1 cellular context compared by ENCODE assay signal in genomic region chr12:53695148-53696138, GRCh38.
TF ChIP-seq lines count a peak whose summit lies in the region.

No MANE protein-coding gene starts in this region.

TF ChIP-seq in HepG2, 621 proteins besides CTCF, POLR2A, EP300 and RAD21 (continued from another document):
- peak; percentile 91 for TF ChIP-seq ZNF770 (CRISPR knock-in tag; IDR thresholded peaks at IDR 0.05)
